In the genomic region with DNA sequence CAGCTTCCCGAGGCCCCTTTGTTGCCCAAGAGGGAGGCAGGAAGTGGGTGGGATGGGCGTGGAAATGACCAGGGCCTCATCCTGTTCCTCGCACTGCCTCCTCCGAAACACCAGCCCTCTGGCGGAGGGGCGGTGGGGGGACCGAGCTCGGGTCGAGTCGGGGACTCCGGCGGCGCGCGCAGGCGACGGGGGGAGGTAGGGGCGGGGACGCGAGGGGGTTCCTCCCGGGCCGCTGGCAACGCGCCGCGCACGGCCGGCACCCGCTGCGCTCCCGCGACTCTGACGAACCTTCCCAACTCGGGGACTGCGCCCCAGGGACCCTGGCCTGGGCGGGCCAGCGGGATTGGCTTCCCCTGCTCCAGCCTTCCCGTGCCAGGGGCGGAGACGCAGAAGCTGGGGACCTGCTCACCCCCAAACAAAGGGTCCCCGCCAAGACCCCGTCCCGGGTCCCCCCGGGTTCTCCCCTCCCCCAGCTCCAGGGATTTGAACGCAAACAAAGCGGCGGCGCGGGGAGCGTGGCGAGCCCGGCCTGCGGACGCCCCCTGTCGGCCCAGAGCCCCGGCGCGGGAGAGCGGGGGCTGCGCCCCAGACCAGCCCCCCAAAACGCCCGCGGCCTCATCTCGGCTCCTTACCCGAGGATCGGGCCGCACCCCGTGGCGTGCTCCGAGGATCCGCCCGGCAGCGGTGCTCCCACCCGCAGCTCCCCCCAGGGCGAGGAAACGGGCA, we compare ENCODE assay signal across 8 cellular contexts. TPM values are rescaled to one million over a fixed set of nuclear protein-coding genes. Genes with fewer than 3 reads are reported as not detected.
DNase-seq lines count a peak whose midpoint lies in the region; ATAC-seq and TF ChIP-seq lines count a peak whose summit lies in the region.

No MANE protein-coding gene starts in this region.

- H3K4me3 Mint-ChIP-seq in T-cell (peak overlapping the region; percentile 81 to 86 (median 85)), brain (peak overlapping the region; percentile 89 to 92 (median 91))

- POLR2A ChIA-PET in T-cell (lab: Charles Lee), result interaction anchor here (0.5 to 0.7 kb wide), 3 partner anchors 30 to 795 kb away, joined by 3 to 9 read pairs (median 3); a partner anchor contains a TSS

- H3K9me3 ChIP-seq in MG63, result no peaks in the 10 kb centered on the region
- no peaks in the 10 kb centered on the region for H3K9me3 ChIP-seq in iPS DF 6.9 (ENCODE audit: control insufficient read depth, insufficient read depth, low read length)

- H3K27ac Mint-ChIP-seq in T-cell (peak overlapping the region; percentile 86), brain (peak overlapping the region; percentile 90 to 98 (median 96))

- H3K27me3 ChIP-seq in MG63 (no peaks in the 10 kb centered on the region), iPS DF 6.9 (ENCODE audit: control insufficient read depth, insufficient read depth, low read length) (no peaks in the 10 kb centered on the region)

- in situ Hi-C loops in Caki2 (cut with HindIII; ENCODE audit: low pct_unique_long_range_greater_than_20kb, low sequenced_read_pairs), result no loop called here

- peak; percentile 42 for ATAC-seq in GM21381 (IDR thresholded peaks at IDR 0.05; ENCODE audit: unreplicated experiment)
- peak; percentile 21 to 24 (median 22) for ATAC-seq in T-cell (replicated peaks in 1 of 4)
- ATAC-seq in HG02973 (IDR thresholded peaks at IDR 0.05; ENCODE audit: unreplicated experiment), result no peak

- no peak overlapping the region for H3K27ac ChIP-seq in iPS DF 6.9 (ENCODE audit: low read length)

- CTCF ChIA-PET in T-cell (lab: Charles Lee), result interaction anchor here (0.6 to 1.7 kb wide), 5 partner anchors 11 to 782 kb away, joined by 4 to 9 read pairs (median 6); a partner anchor contains a TSS

- DNase-seq in Caki2 (ENCODE audit: low read depth), result peak; percentile 69
- peak; percentile 95 for DNase-seq in MG63
- DNase-seq in T-cell, result peak in 32 of 34 experiments; percentile 35 to 73 (median 55)
- DNase-seq in iPS DF 6.9 (ENCODE audit: low read depth, low spot score), result no peak
- peak; percentile 61 for DNase-seq in retinal pigment epithelial cell (ENCODE audit: low read depth)

- H3K36me3 Mint-ChIP-seq in T-cell (peaks cover 4% of the 10 kb centered on the region), brain (peaks cover 26% of the 10 kb centered on the region)

- H3K4me3 ChIP-seq in MG63, result peak overlapping the region; percentile 82
- peak overlapping the region; percentile 89 for H3K4me3 ChIP-seq in iPS DF 6.9 (ENCODE audit: low read length)
- peak overlapping the region; percentile 87 for H3K4me3 ChIP-seq in retinal pigment epithelial cell (ENCODE audit: low read length)

- H3K4me1 Mint-ChIP-seq in T-cell (peaks cover 32 to 48% (median 43%) of the 10 kb centered on the region in 3 donors), brain (peaks cover 39% of the 10 kb centered on the region)

- peaks cover 9% of the 10 kb centered on the region for H3K4me1 ChIP-seq in iPS DF 6.9 (ENCODE audit: control insufficient read depth, insufficient read depth, low read length)

- TF ChIP-seq CTCF in brain (conservative IDR thresholded peaks at IDR 0.05) (peak; percentile 80 to 89), retinal pigment epithelial cell (conservative IDR thresholded peaks at IDR 0.05; ENCODE audit: low read depth, low read length) (peak; percentile 58)

- no peaks in the 10 kb centered on the region for H3K9me3 Mint-ChIP-seq in T-cell
- H3K9me3 Mint-ChIP-seq in brain, result no peaks in the 10 kb centered on the region

- H3K36me3 ChIP-seq in MG63 (peaks cover 35% of the 10 kb centered on the region), iPS DF 6.9 (ENCODE audit: control insufficient read depth, insufficient read depth, low read length) (peaks cover 29% of the 10 kb centered on the region)

- WGBS in iPS DF 6.9 (ENCODE audit: insufficient coverage, insufficient read length), result no CpG with 5 or more reads among the region's 76 CpGs

- H3K27me3 Mint-ChIP-seq in T-cell, result no peaks in the 10 kb centered on the region
- no peaks in the 10 kb centered on the region for H3K27me3 Mint-ChIP-seq in brain

RNA-seq across cellular contexts. Expression of a gene that starts 1.2 kb away (rescaled TPM):
- total RNA-seq in Caki2 (2014; rRNA removed; shearing (Covaris generic); ENCODE audit: low replicate concordance), result 30.7 and 40.4 TPM in 2 replicates
- 12.6 and 16.2 TPM in 2 replicates for total RNA-seq in MG63 (2014; rRNA removed; shearing (Covaris generic); ENCODE audit: low replicate concordance)
- 10 to 100 TPM; 36.3 to 89.0 (median 72.3) TPM for total RNA-seq in T-cell
- 32.9 TPM for polyA plus RNA-seq in brain (ENCODE audit: insufficient read depth, low read depth, low replicate concordance)

RNA-seq across cellular contexts. Expression of a gene that starts 10.9 kb away (rescaled TPM):
- total RNA-seq in Caki2 (2014; rRNA removed; shearing (Covaris generic); ENCODE audit: low replicate concordance), result 33.2 and 53.3 TPM in 2 replicates
- total RNA-seq in MG63 (2014; rRNA removed; shearing (Covaris generic); ENCODE audit: low replicate concordance), result 9.2 and 14.1 TPM in 2 replicates
- 10 to 100 TPM; 16.9 to 25.0 (median 19.2) TPM for total RNA-seq in T-cell
- 20.7 TPM for polyA plus RNA-seq in brain (ENCODE audit: insufficient read depth, low read depth, low replicate concordance)

RNA-seq across cellular contexts. Expression of a gene that starts 24.9 kb away (rescaled TPM):
- 1.3 and 9.4 TPM in 2 replicates for total RNA-seq in Caki2 (2014; rRNA removed; shearing (Covaris generic); ENCODE audit: low replicate concordance)
- 1.7 and 8.3 TPM in 2 replicates for total RNA-seq in MG63 (2014; rRNA removed; shearing (Covaris generic); ENCODE audit: low replicate concordance)
- total RNA-seq in T-cell, result 10 to 100 TPM; 10.1 to 19.5 (median 16.4) TPM
- polyA plus RNA-seq in brain (ENCODE audit: insufficient read depth, low read depth, low replicate concordance), result 0.73 TPM

RNA-seq across cellular contexts. Expression of a gene that starts 52.6 kb away (rescaled TPM):
- total RNA-seq in Caki2 (2014; rRNA removed; shearing (Covaris generic); ENCODE audit: low replicate concordance), result 28.7 and 41.7 TPM in 2 replicates
- 7.1 and 8.5 TPM in 2 replicates for total RNA-seq in MG63 (2014; rRNA removed; shearing (Covaris generic); ENCODE audit: low replicate concordance)
- 10 to 100 TPM; 44.2 to 55.3 (median 48.0) TPM for total RNA-seq in T-cell
- 21.5 TPM for polyA plus RNA-seq in brain (ENCODE audit: insufficient read depth, low read depth, low replicate concordance)
